In genomic region chr22:45218974-45219373, GRCh38 we compare ENCODE assay signal across 11 cellular contexts. TPM values are rescaled to one million over a fixed set of nuclear protein-coding genes. Genes with fewer than 3 reads are reported as not detected.
DNase-seq lines count a peak whose midpoint lies in the region; ATAC-seq and TF ChIP-seq lines count a peak whose summit lies in the region.
"Had no signal": no experiment of that assay in that cellular context is flagged by ENCODE, and none has a peak within 500 bp of the region (broad histone marks: within the 10 kb centered on the region; RNA-seq: fewer than 3 reads in every experiment).

No MANE protein-coding gene starts in this region.

- no peaks in the 10 kb centered on the region for H3K9me2 ChIP-seq in GM23338 (ENCODE audit: insufficient read depth)
- no peaks in the 10 kb centered on the region for H3K9me2 ChIP-seq in SK-N-SH

- no peaks in the 10 kb centered on the region for H3K9me3 ChIP-seq in SK-N-SH

- H3K9me3 Mint-ChIP-seq in GM23338 (no peaks in the 10 kb centered on the region), naive B cell (no peaks in the 10 kb centered on the region)
- H3K9me3 Mint-ChIP-seq: central memory CD8-positive, alpha-beta T cell had no signal

- H3K4me2 ChIP-seq in GM23338 (peak overlapping the region; percentile 12; the same call in 1 of the 2 replicates), SK-N-SH (no peak overlapping the region)

- H3K4me1 ChIP-seq in GM23338 (ENCODE audit: insufficient read depth) (peaks cover 8% of the 10 kb centered on the region), SK-N-SH (ENCODE audit: control insufficient read depth in 1 of 2, insufficient read depth in 2 of 2, low read depth in 1 of 2, low read length in 1 of 2) (peaks cover 0 to 29% of the 10 kb centered on the region in 2 experiments; a peak in 2 of 4 replicates)

- H3K27ac ChIP-seq in GM23338 (ENCODE audit: low read depth) (no peak overlapping the region), SK-N-SH (ENCODE audit: low read depth in 2 of 2, low read length in 1 of 2) (0 out of 4 replicates have a peak overlapping the region, but pooled peaks of 1 of the 2 experiments have one; percentile 25)

- ATAC-seq in GM23338 (no peak), naive B cell (ENCODE audit: low read depth in 2 of 2) (peak; percentile 38 to 58), HG02763 (IDR thresholded peaks at IDR 0.05; ENCODE audit: unreplicated experiment) (no peak)

- H2AFZ ChIP-seq in GM23338, result no peak overlapping the region
- H2AFZ ChIP-seq in SK-N-SH (ENCODE audit: low read depth), result no peak overlapping the region

- no peak overlapping the region for H3K4me3 ChIP-seq in GM23338
- H3K4me3 ChIP-seq in SK-N-SH (ENCODE audit: low read depth in 2 of 2, low read length in 1 of 2), result no peak overlapping the region

- H3K79me2 ChIP-seq in GM23338 (replicated peaks; ENCODE audit: insufficient read depth), result peaks cover 52% of the 10 kb centered on the region
- H3K79me2 ChIP-seq in SK-N-SH (ENCODE audit: insufficient read depth), result peaks cover 47% of the 10 kb centered on the region

- H3K4me1 Mint-ChIP-seq in GM23338, result peaks cover 20% of the 10 kb centered on the region
- H3K4me1 Mint-ChIP-seq in naive B cell, result peaks cover 20 to 55% (median 36%) of the 10 kb centered on the region in 3 donors

- DNase-seq in GM10266 (ENCODE audit: extremely low spot score) (peak; percentile 82), GM23338 (ENCODE audit: low spot score) (no peak), SK-N-SH (peak; percentile 63), naive B cell (no peak), dedifferentiated amniotic fluid mesenchymal stem cell (ENCODE audit: extremely low spot score) (no peak), midbrain (lab: John Stamatoyannopoulos, UW) (no peak), NCI-H187 treated with DMSO at 0.1 percent for 48 hours (lab: John Stamatoyannopoulos, UW) (no peak)
- DNase-seq: HCEC 1CT, T-helper 9 cell had no signal

- peaks cover 27% of the 10 kb centered on the region for H4K20me1 ChIP-seq in GM23338 (replicated peaks; ENCODE audit: insufficient read depth)
- H4K20me1 ChIP-seq in SK-N-SH (ENCODE audit: insufficient read depth), result peaks cover 31% of the 10 kb centered on the region

- 45% methylated on average over 9 of the region's 9 CpGs for WGBS in SK-N-SH (ENCODE audit: low lambda C conversion rate)

- H3F3A ChIP-seq in GM23338 (replicated peaks; ENCODE audit: low read depth), result 0 out of 2 replicates have a peak, but pooled peaks cover 7% of the 10 kb centered on the region
- H3F3A ChIP-seq in SK-N-SH (replicated peaks; ENCODE audit: insufficient read depth), result no peaks in the 10 kb centered on the region

- no peak overlapping the region for H3K4me3 Mint-ChIP-seq in GM23338
- no peak overlapping the region for H3K4me3 Mint-ChIP-seq in naive B cell
- H3K4me3 Mint-ChIP-seq: central memory CD8-positive, alpha-beta T cell had no signal

- no peaks in the 10 kb centered on the region for H3K36me3 ChIP-seq in GM23338 (ENCODE audit: insufficient read depth)
- no peaks in the 10 kb centered on the region for H3K36me3 ChIP-seq in SK-N-SH (replicated peaks in 1 of 2; ENCODE audit: control insufficient read depth in 1 of 2, insufficient read depth in 2 of 2, low read length in 1 of 2)

- no peak for TF ChIP-seq EP300 in SK-N-SH (IDR thresholded peaks at IDR 0.05; ENCODE audit: borderline replicate concordance in 1 of 2, low read depth in 1 of 2, low read length in 1 of 2)

- POLR2A ChIA-PET in SK-N-SH (lab: Yijun Ruan, JAX), result interaction anchor here (0.8 kb wide), 1 partner anchor 10 kb away, joined by 3 read pairs; no protein-coding TSS in a partner anchor

- H3K27me3 Mint-ChIP-seq in GM23338 (ENCODE audit: insufficient read depth, low read depth, poor library complexity) (peaks cover 4% of the 10 kb centered on the region), naive B cell (no peaks in the 10 kb centered on the region)
- H3K27me3 Mint-ChIP-seq: central memory CD8-positive, alpha-beta T cell had no signal

- CTCF ChIA-PET in SK-N-SH (lab: Yijun Ruan, JAX), result interaction anchor here (4.2 kb wide), 1 partner anchor 10 kb away, joined by 22 read pairs; no protein-coding TSS in a partner anchor

- no peaks in the 10 kb centered on the region for H3K36me3 Mint-ChIP-seq in GM23338 (ENCODE audit: low read depth)
- no peaks in the 10 kb centered on the region for H3K36me3 Mint-ChIP-seq in naive B cell

- TF ChIP-seq CTCF in GM10266 (IDR thresholded peaks at IDR 0.05; ENCODE audit: control insufficient read depth, insufficient read depth, low read depth, missing control alignments) (no peak), GM23338 (conservative IDR thresholded peaks at IDR 0.05; ENCODE audit: low read depth in 2 of 2) (no peak), SK-N-SH (IDR thresholded peaks at IDR 0.05) (no peak)

- H3K27ac Mint-ChIP-seq in GM23338 (no peak overlapping the region), naive B cell (peak overlapping the region in 2 of 6 donors; percentile 5 to 53)

- H3K9ac ChIP-seq in SK-N-SH, result no peak overlapping the region

- H3K27me3 ChIP-seq in GM23338 (ENCODE audit: insufficient read depth), result no peaks in the 10 kb centered on the region
- no peaks in the 10 kb centered on the region for H3K27me3 ChIP-seq in SK-N-SH (ENCODE audit: insufficient read depth)

- TF ChIP-seq RAD21 in SK-N-SH (IDR thresholded peaks at IDR 0.05; ENCODE audit: low read length), result no peak

TF ChIP-seq in SK-N-SH, 30 proteins besides CTCF, POLR2A, EP300 and RAD21:
- TF ChIP-seq GATA2 (CRISPR knock-in tag; IDR thresholded peaks at IDR 0.05) (0 out of 2 replicates have a peak, but pooled peaks have one; percentile 11), RXRA (IDR thresholded peaks at IDR 0.05; ENCODE audit: borderline replicate concordance, low read depth) (no peak), FOXJ3 (CRISPR knock-in tag; IDR thresholded peaks at IDR 0.05) (no peak), MXI1 (IDR thresholded peaks at IDR 0.05; ENCODE audit: low read depth, low read length) (peak; percentile 76; the same call in 1 of the 2 replicates)
- TF ChIP-seq, protein P1, sequence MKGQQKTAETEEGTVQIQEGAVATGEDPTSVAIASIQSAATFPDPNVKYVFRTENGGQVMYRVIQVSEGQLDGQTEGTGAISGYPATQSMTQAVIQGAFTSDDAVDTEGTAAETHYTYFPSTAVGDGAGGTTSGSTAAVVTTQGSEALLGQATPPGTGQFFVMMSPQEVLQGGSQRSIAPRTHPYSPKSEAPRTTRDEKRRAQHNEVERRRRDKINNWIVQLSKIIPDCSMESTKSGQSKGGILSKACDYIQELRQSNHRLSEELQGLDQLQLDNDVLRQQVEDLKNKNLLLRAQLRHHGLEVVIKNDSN (IDR thresholded peaks at IDR 0.05; ENCODE audit: borderline replicate concordance, low read depth), result peak; percentile 53; the same call in 1 of the 2 replicates

RNA-seq across cellular contexts. Expression of gene KIAA0930, which starts 21.7 kb away (rescaled TPM):
- total RNA-seq in GM23338 (2014; rRNA removed; shearing (Covaris generic)), result 78.6 and 81.8 TPM in 2 replicates
- 15.0 and 19.1 TPM in 2 replicates for polyA plus RNA-seq in GM23338 (2016; fragmentation: Nextera tagmentation; extraction: Ambion mirVana)
- 55.9 and 80.8 TPM in 2 replicates for polyA plus RNA-seq in SK-N-SH (2012; rRNA removed)
- polyA plus RNA-seq in SK-N-SH (2012; cell fraction: cytosol; rRNA removed), result 31.0 and 38.2 TPM in 2 replicates
- 228 and 274 TPM in 2 replicates for polyA plus RNA-seq in SK-N-SH (2012; cell fraction: nucleus; rRNA removed)
- polyA plus RNA-seq in naive B cell (ENCODE audit: low read depth in 6 of 6), result 1 to 10 TPM; 2.8 to 5.7 (median 5.0) TPM

RNA-seq across cellular contexts. Expression of gene NUP50, which starts 55.2 kb away (rescaled TPM):
- 96.6 and 97.4 TPM in 2 replicates for total RNA-seq in GM23338 (2014; rRNA removed; shearing (Covaris generic))
- polyA plus RNA-seq in GM23338 (2016; fragmentation: Nextera tagmentation; extraction: Ambion mirVana) (43.7 and 45.9 TPM in 2 replicates), SK-N-SH (2012; rRNA removed) (4.7 and 7.3 TPM in 2 replicates), naive B cell (ENCODE audit: low read depth in 6 of 6) (10 to 100 TPM; 26.9 to 49.7 (median 39.1) TPM)
- polyA plus RNA-seq in SK-N-SH (2012; cell fraction: cytosol; rRNA removed), result 6.2 and 7.0 TPM in 2 replicates
- polyA plus RNA-seq in SK-N-SH (2012; cell fraction: nucleus; rRNA removed), result 7.9 and 8.9 TPM in 2 replicates

Comparison
In these comparisons a context has a peak if more than half of its experiments do, and no peak if none do; other contexts are left out.
1. DNase-seq: peak in GM10266 (single experiment) and SK-N-SH (single experiment); none in GM23338 (single experiment), naive B cell (single experiment), dedifferentiated amniotic fluid mesenchymal stem cell (single experiment), midbrain (single experiment) and NCI-H187 treated with DMSO at 0.1 percent for 48 hours (single experiment).
2. ATAC-seq: peak in naive B cell (2 of 2); none in GM23338 (single experiment) and HG02763 (single experiment).